In genomic region chr11:13206086-13206640, GRCh38 we compare ENCODE assay signal across 15 cellular contexts.
DNase-seq lines count a peak whose midpoint lies in the region; ATAC-seq, FAIRE-seq and TF ChIP-seq lines count a peak whose summit lies in the region.
"Had no signal": no experiment of that assay in that cellular context is flagged by ENCODE, and none has a peak within 500 bp of the region (broad histone marks: within the 10 kb centered on the region; RNA-seq: fewer than 3 reads in every experiment).

No MANE protein-coding gene starts in this region.

- no peak overlapping the region for H4K8ac ChIP-seq in H1 (ENCODE audit: extremely low read depth, insufficient read depth, low read length)

- H3K27ac ChIP-seq in H1 (ENCODE audit: low read depth, low read length) = no peak overlapping the region
- H3K27ac ChIP-seq in naive thymus-derived CD4-positive, alpha-beta T cell (ENCODE audit: low read depth, low read length) = no peak overlapping the region
- H3K27ac ChIP-seq: C4-2B, right atrium auricular region, SK-N-MC had no signal

- no peak overlapping the region for H3K9ac ChIP-seq in H1 (replicated peaks in 1 of 4; ENCODE audit: extremely low read depth in 1 of 4, low read depth in 3 of 4, low read length in 3 of 4)

- H3K9me3 Mint-ChIP-seq in naive thymus-derived CD4-positive, alpha-beta T cell = no peaks in the 10 kb centered on the region

- TF ChIP-seq CTCF in H1 (IDR thresholded peaks at IDR 0.05; ENCODE audit: control extremely low read depth in 1 of 3, insufficient read depth in 1 of 3, low read depth in 1 of 3, low read length in 3 of 3) = no peak

- FAIRE-seq in GM12892 (lab: Jason Lieb, UNC) (peak; percentile 54), H1 (lab: Jason Lieb, UNC) (no peak)

- no peak overlapping the region for H4K91ac ChIP-seq in H1 (replicated peaks; ENCODE audit: insufficient read length, low read length)

- TF ChIP-seq RAD21 in H1 (IDR thresholded peaks at IDR 0.05 in 1 of 2, conservative IDR thresholded peaks at IDR 0.05 in 1 of 2; ENCODE audit: low read depth in 2 of 2, low read length in 2 of 2) = no peak

- ATAC-seq in GM19463 (IDR thresholded peaks at IDR 0.05; ENCODE audit: unreplicated experiment) (peak; percentile 44), HG03460 (IDR thresholded peaks at IDR 0.05; ENCODE audit: unreplicated experiment) (peak; percentile 32), GM19328 (IDR thresholded peaks at IDR 0.05; ENCODE audit: unreplicated experiment) (no peak)
- no peak for ATAC-seq in naive thymus-derived CD4-positive, alpha-beta T cell
- ATAC-seq: left lobe of liver had no signal

- DNase-seq in GM12892 (ENCODE audit: insufficient read length) (no peak), H1 (ENCODE audit: low read depth in 1 of 2, low spot score in 2 of 2) (no peak), NCI-H2081 (lab: John Stamatoyannopoulos, UW) (no peak)
- DNase-seq in naive thymus-derived CD4-positive, alpha-beta T cell = no peak
- DNase-seq: HCEC 1CT; stimulated activated CD4-positive, alpha-beta T cell treated with anti-CD3 and anti-CD28 coated beads, Interleukin-4, amount 100 ng/mL, for 4 hours; stimulated activated naive CD4-positive, alpha-beta T cell had no signal

- H2AFZ ChIP-seq in H1 (ENCODE audit: low read length) = peak overlapping the region; percentile 55; the same call in 1 of the 2 replicates

- H2BK120ac ChIP-seq in H1 (replicated peaks; ENCODE audit: low read depth, low read length) = no peak overlapping the region

- WGBS in H1 (ENCODE audit: extremely low coverage in 1 of 2, insufficient coverage in 1 of 2, insufficient read length in 1 of 2, insufficient replicate concordance in 2 of 2, low coverage in 1 of 2, low lambda C conversion rate in 2 of 2, missing lambda C conversion rate in 1 of 2), 2 experiments = 76% methylated on average over 5 of the region's 6 CpGs; no CpG with 5 or more reads in 1 of the 2 experiments

- peak overlapping the region in 2 of 9 donors; percentile 15 to 38 for H3K27ac Mint-ChIP-seq in naive thymus-derived CD4-positive, alpha-beta T cell
- H3K27ac Mint-ChIP-seq: WTC11 had no signal

- no peak overlapping the region for H4K5ac ChIP-seq in H1 (ENCODE audit: insufficient read length, low read depth, low read length)

- H3K4me3 Mint-ChIP-seq in naive thymus-derived CD4-positive, alpha-beta T cell = peak overlapping the region in 1 of 10 donors; percentile 19
- H3K4me3 Mint-ChIP-seq: WTC11 had no signal

- H3K36me3 Mint-ChIP-seq in naive thymus-derived CD4-positive, alpha-beta T cell = no peaks in the 10 kb centered on the region
- H3K36me3 Mint-ChIP-seq: WTC11 had no signal

- H3K23ac ChIP-seq in H1 (ENCODE audit: insufficient read length) = no peak overlapping the region

- no peak overlapping the region for H2BK15ac ChIP-seq in H1 (ENCODE audit: low read length)

- no peak overlapping the region for H3K4ac ChIP-seq in H1 (replicated peaks; ENCODE audit: insufficient read length, low read depth, low read length)

- peaks cover 0 to 1% (median 0%) of the 10 kb centered on the region in 4 experiments; a peak in 1 of 7 replicates for H3K27me3 ChIP-seq in H1 (replicated peaks in 1 of 4; ENCODE audit: control insufficient read depth in 3 of 4, extremely low read depth in 1 of 4, insufficient read depth in 3 of 4, low read length in 3 of 4)
- H3K27me3 ChIP-seq in naive thymus-derived CD4-positive, alpha-beta T cell (ENCODE audit: control insufficient read depth in 2 of 2, insufficient read depth in 2 of 2, low read length in 2 of 2) = no peaks in the 10 kb centered on the region
- H3K27me3 ChIP-seq: right atrium auricular region had no signal

- H2BK12ac ChIP-seq in H1 (ENCODE audit: low read depth, low read length) = no peak overlapping the region

- no peak overlapping the region for H3K18ac ChIP-seq in H1 (ENCODE audit: extremely low read depth, low read length)

- H2BK20ac ChIP-seq in H1 (ENCODE audit: low read length) = no peak overlapping the region

- peaks cover 2 to 10% (median 6%) of the 10 kb centered on the region in 4 experiments; a peak in 6 of 7 replicates for H3K4me1 ChIP-seq in H1 (replicated peaks in 1 of 4; ENCODE audit: control insufficient read depth in 3 of 4, insufficient read depth in 4 of 4, low read length in 3 of 4)
- H3K4me1 ChIP-seq in naive thymus-derived CD4-positive, alpha-beta T cell (ENCODE audit: control insufficient read depth in 2 of 2, insufficient read depth in 2 of 2, low read length in 2 of 2) = peaks cover 0 to 6% of the 10 kb centered on the region in 2 donors

- no peak for TF ChIP-seq EP300 in H1 (IDR thresholded peaks at IDR 0.05; ENCODE audit: borderline replicate concordance in 1 of 2, low read depth in 2 of 2, low read length in 2 of 2)

- intact Hi-C loops in naive thymus-derived CD4-positive, alpha-beta T cell (cut with micrococcal nuclease) = loop anchor here in 1 of 2 donors (10.0 kb wide), 1 partner anchor 459 kb away; the partner anchor contains the start of gene FAR1

- no peaks in the 10 kb centered on the region for H4K20me1 ChIP-seq in H1 (replicated peaks in 1 of 2; ENCODE audit: control insufficient read depth in 1 of 2, insufficient read depth in 2 of 2, low read length in 2 of 2)

- H3K4me3 ChIP-seq in H1 (ENCODE audit: extremely low read depth in 1 of 4, insufficient read depth in 2 of 4, low read depth in 3 of 4, low read length in 4 of 4) = no peak overlapping the region
- no peak overlapping the region for H3K4me3 ChIP-seq in naive thymus-derived CD4-positive, alpha-beta T cell (ENCODE audit: low read length)
- H3K4me3 ChIP-seq: right atrium auricular region, SK-N-MC had no signal

- H3K4me1 Mint-ChIP-seq in naive thymus-derived CD4-positive, alpha-beta T cell = peaks cover 16 to 38% (median 26%) of the 10 kb centered on the region in 7 donors

- no peak overlapping the region for H2BK5ac ChIP-seq in H1 (ENCODE audit: low read depth, low read length)

- H3K56ac ChIP-seq in H1 (replicated peaks; ENCODE audit: insufficient read length, low read depth, low read length) = no peak overlapping the region

- no peak overlapping the region for H3K14ac ChIP-seq in H1 (ENCODE audit: insufficient read length)

- TF ChIP-seq POLR2A in GM12892 (IDR thresholded peaks at IDR 0.05; ENCODE audit: low read depth, low read length) (no peak), H1 (IDR thresholded peaks at IDR 0.05; ENCODE audit: control extremely low read depth in 1 of 2, low read depth in 2 of 2, low read length in 2 of 2) (no peak)

- CTCF ChIA-PET in H1 (lab: Charles Lee; ENCODE audit: partially characterized antibody) = interaction anchor here (0.6 to 9.1 kb wide), 15 partner anchors 9 to 243 kb away, joined by 3 to 98 read pairs (median 4); no protein-coding TSS in a partner anchor
- CTCF ChIA-PET in naive thymus-derived CD4-positive, alpha-beta T cell (lab: Charles Lee) = interaction anchor here (0.5 to 1.0 kb wide), 2 partner anchors 32 to 1229 kb away, joined by 3 to 4 read pairs; no protein-coding TSS in a partner anchor

- POLR2A ChIA-PET in H1 (lab: Charles Lee; ENCODE audit: partially characterized antibody) = interaction anchor here (0.9 kb wide), 1 partner anchor 9 kb away, joined by 3 read pairs; no protein-coding TSS in a partner anchor
- POLR2A ChIA-PET in naive thymus-derived CD4-positive, alpha-beta T cell (lab: Charles Lee) = no interaction called here

- no peaks in the 10 kb centered on the region for H3K9me3 ChIP-seq in H1 (ENCODE audit: insufficient read depth in 2 of 2, low read depth in 1 of 2, low read length in 1 of 2)
- H3K9me3 ChIP-seq in naive thymus-derived CD4-positive, alpha-beta T cell (ENCODE audit: control insufficient read depth in 2 of 3, low read length in 3 of 3) = no peaks in the 10 kb centered on the region

- H3K23me2 ChIP-seq in H1 (ENCODE audit: low read depth, low read length) = no peaks in the 10 kb centered on the region; the same call in 1 of the 2 replicates

- H3K4me2 ChIP-seq in H1 (ENCODE audit: insufficient read depth in 1 of 2, low read depth in 2 of 2, low read length in 2 of 2) = no peak overlapping the region

- H3K27me3 Mint-ChIP-seq in naive thymus-derived CD4-positive, alpha-beta T cell = peaks cover 0 to 9% (median 0%) of the 10 kb centered on the region in 5 donors

- H3K79me1 ChIP-seq in H1 (ENCODE audit: low read depth, low read length) = no peaks in the 10 kb centered on the region

- no peak overlapping the region for H2AK5ac ChIP-seq in H1 (ENCODE audit: low read depth, low read length)

- H3K36me3 ChIP-seq in H1 (ENCODE audit: control insufficient read depth in 2 of 4, insufficient read depth in 4 of 4, low read length in 3 of 4) = no peaks in the 10 kb centered on the region
- H3K36me3 ChIP-seq in naive thymus-derived CD4-positive, alpha-beta T cell (ENCODE audit: control insufficient read depth in 2 of 3, insufficient read depth in 3 of 3, low read length in 3 of 3) = no peaks in the 10 kb centered on the region
- H3K36me3 ChIP-seq: right atrium auricular region had no signal

- H3K79me2 ChIP-seq in H1 (ENCODE audit: control insufficient read depth in 1 of 2, insufficient read depth in 2 of 2, low read length in 2 of 2) = no peaks in the 10 kb centered on the region

TF ChIP-seq in H1, 55 proteins besides CTCF, POLR2A, EP300 and RAD21:
- TF ChIP-seq RBBP5 (IDR thresholded peaks at IDR 0.05; ENCODE audit: borderline replicate concordance, low read depth, low read length) = no peak
- no peak for TF ChIP-seq EGR1 (IDR thresholded peaks at IDR 0.05; ENCODE audit: borderline replicate concordance, low read depth, low read length)
- TF ChIP-seq BCL11A (IDR thresholded peaks at IDR 0.05; ENCODE audit: low read depth in 2 of 2, low read length in 2 of 2) = no peak
- no peak for TF ChIP-seq PHF8 (conservative IDR thresholded peaks at IDR 0.05; ENCODE audit: low read depth, low read length)
- TF ChIP-seq ATF2 (IDR thresholded peaks at IDR 0.05; ENCODE audit: low read length) = no peak
- no peak for TF ChIP-seq SIN3A (conservative IDR thresholded peaks at IDR 0.05 in 1 of 2, IDR thresholded peaks at IDR 0.05 in 1 of 2; ENCODE audit: low read depth in 1 of 2, low read length in 2 of 2)
TF ChIP-seq in H1: peak in this region for 0.

Comparison
In these comparisons a context has a peak if more than half of its experiments do, and no peak if none do; other contexts are left out.
1. ATAC-seq: peak in GM19463 (single experiment) and HG03460 (single experiment); none in naive thymus-derived CD4-positive, alpha-beta T cell (single experiment) and GM19328 (single experiment).